Comparison of ENCODE assay signal across 18 cellular contexts in genomic region chr1:210908257-210908656, GRCh38.
"Had no signal": no experiment of that assay in that cellular context is flagged by ENCODE, and none has a peak within 500 bp of the region (broad histone marks: within the 10 kb centered on the region; RNA-seq: fewer than 3 reads in every experiment).

No MANE protein-coding gene starts in this region.

- H3K4me1 ChIP-seq: prostate gland, suprapubic skin had no signal

- H3K27ac Mint-ChIP-seq: activated B cell treated with CpG ODN at 0.5 μM for 24 hours; activated CD4-positive, alpha-beta T cell treated with anti-CD3 and anti-CD28 coated beads, Interleukin-2, amount 10 ng/mL, durations not matched to agents 24 days and 14 days; activated naive CD4-positive, alpha-beta T cell treated with anti-CD3 and anti-CD28 coated beads for 36 hours; activated T-helper 17 cell treated with anti-CD3 and anti-CD28 coated beads, Interleukin-2, amount 50 U/mL, for 72 hours; memory B cell; natural killer cell treated with Interleukin-12 subunit alpha and Interleukin-12 subunit beta and Interleukin-15 and Interleukin-18, amount 100 ng/mL, for 72 hours; type B pancreatic cell had no signal

- H3K4me2 ChIP-seq: hepatocyte had no signal

- H3K4me3 ChIP-seq: hepatocyte, left ventricle myocardium inferior, prostate gland, suprapubic skin had no signal

- H3K4me3 Mint-ChIP-seq: activated B cell treated with CpG ODN at 0.5 μM for 24 hours; activated CD4-positive, alpha-beta T cell treated with anti-CD3 and anti-CD28 coated beads, Interleukin-2, amount 10 ng/mL, durations not matched to agents 24 days and 14 days; activated naive CD4-positive, alpha-beta T cell treated with anti-CD3 and anti-CD28 coated beads for 36 hours; activated T-helper 17 cell treated with anti-CD3 and anti-CD28 coated beads, Interleukin-2, amount 50 U/mL, for 72 hours; memory B cell; natural killer cell treated with Interleukin-12 subunit alpha and Interleukin-12 subunit beta and Interleukin-15 and Interleukin-18, amount 100 ng/mL, for 72 hours; type B pancreatic cell had no signal

- H3K9me3 Mint-ChIP-seq: activated B cell treated with CpG ODN at 0.5 μM for 24 hours; activated CD4-positive, alpha-beta T cell treated with anti-CD3 and anti-CD28 coated beads, Interleukin-2, amount 10 ng/mL, durations not matched to agents 24 days and 14 days; activated naive CD4-positive, alpha-beta T cell treated with anti-CD3 and anti-CD28 coated beads for 36 hours; activated T-helper 17 cell treated with anti-CD3 and anti-CD28 coated beads, Interleukin-2, amount 50 U/mL, for 72 hours; memory B cell; natural killer cell treated with Interleukin-12 subunit alpha and Interleukin-12 subunit beta and Interleukin-15 and Interleukin-18, amount 100 ng/mL, for 72 hours; type B pancreatic cell had no signal

- H3K36me3 Mint-ChIP-seq: memory B cell; natural killer cell treated with Interleukin-12 subunit alpha and Interleukin-12 subunit beta and Interleukin-15 and Interleukin-18, amount 100 ng/mL, for 72 hours; type B pancreatic cell had no signal

- H3K27me3 Mint-ChIP-seq: type B pancreatic cell had no signal

- H3K27me3 ChIP-seq: hepatocyte, suprapubic skin had no signal

- ATAC-seq: activated T-helper 17 cell treated with anti-CD3 and anti-CD28 coated beads, Interleukin-2, amount 50 U/mL, for 72 hours; natural killer cell treated with Interleukin-12 subunit alpha and Interleukin-12 subunit beta and Interleukin-15 and Interleukin-18, amount 100 ng/mL, for 72 hours; stimulated activated naive CD8-positive, alpha-beta T cell treated with anti-CD3 and anti-CD28 coated beads, Interleukin-15, Interleukin-2, amounts not matched to agents 100 U/mL and 50 U/mL, for 24 hours had no signal

- H3K4me1 Mint-ChIP-seq: activated B cell treated with CpG ODN at 0.5 μM for 24 hours; activated CD4-positive, alpha-beta T cell treated with anti-CD3 and anti-CD28 coated beads, Interleukin-2, amount 10 ng/mL, durations not matched to agents 24 days and 14 days; activated T-helper 17 cell treated with anti-CD3 and anti-CD28 coated beads, Interleukin-2, amount 50 U/mL, for 72 hours had no signal

- H3K27ac ChIP-seq: hepatocyte, left ventricle myocardium inferior, prostate gland, suprapubic skin had no signal

- H3K36me3 ChIP-seq: left ventricle myocardium inferior, prostate gland, suprapubic skin had no signal

- DNase-seq: activated B cell treated with CpG ODN at 0.5 μM for 24 hours; activated CD4-positive, alpha-beta T cell treated with anti-CD3 and anti-CD28 coated beads, Interleukin-2, amount 10 ng/mL, durations not matched to agents 24 days and 14 days; activated CD8-positive, alpha-beta memory T cell treated with anti-CD3 and anti-CD28 coated beads for 24 hours; activated naive CD4-positive, alpha-beta T cell treated with anti-CD3 and anti-CD28 coated beads for 36 hours; cortex of kidney; effector memory CD4-positive, alpha-beta T cell; kidney; left ventricle myocardium inferior; occipital lobe; stimulated activated CD4-positive, alpha-beta T cell treated with anti-CD3 and anti-CD28 coated beads, Interleukin-12 subunit alpha, Interleukin-12 subunit beta, amount 100 ng/mL, for 4 hours; stimulated activated naive CD8-positive, alpha-beta T cell treated with anti-CD3 and anti-CD28 coated beads, Interleukin-15, Interleukin-2, amounts not matched to agents 100 U/mL and 50 U/mL, for 24 hours had no signal

- H3K79me2 ChIP-seq: hepatocyte had no signal
